Comparison of ENCODE assay signal across 1 cellular context in the genomic region with DNA sequence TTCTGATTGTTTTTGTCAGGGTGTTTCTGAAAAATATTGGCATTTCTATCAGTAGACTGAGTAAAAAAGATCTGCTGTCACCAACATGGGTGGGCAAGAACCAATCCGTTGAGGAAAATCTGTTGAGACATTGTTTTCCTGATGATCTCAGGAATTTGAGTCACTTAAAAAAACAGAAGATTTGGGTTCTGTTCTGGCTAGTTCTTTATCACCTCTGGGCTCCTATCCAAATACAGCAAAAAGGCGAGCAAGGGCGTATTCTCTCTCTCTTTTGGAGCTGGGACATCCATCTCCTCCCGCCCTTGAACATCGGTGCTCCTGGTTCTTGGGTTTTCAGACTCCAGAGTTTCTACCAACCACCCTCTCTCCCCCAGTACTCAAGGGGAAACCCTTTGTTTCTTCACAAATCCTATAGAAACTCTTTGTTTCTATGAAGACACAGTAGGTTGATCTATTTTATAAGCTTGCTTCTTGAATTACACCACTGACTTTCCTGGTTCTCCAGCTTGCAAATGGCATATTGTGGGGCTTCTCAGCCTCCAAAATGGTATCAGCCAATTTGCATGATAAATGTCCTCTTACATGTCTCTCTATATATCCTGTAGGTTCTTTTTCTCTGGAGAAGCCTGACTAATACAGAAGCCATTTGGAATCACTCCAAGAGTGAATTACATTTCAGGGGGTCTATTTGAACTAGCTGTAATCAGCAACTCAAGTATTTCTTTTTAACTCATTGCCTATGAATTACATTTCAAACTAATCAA.
TF ChIP-seq lines count a peak whose summit lies in the region.

No MANE protein-coding gene starts in this region.

TF ChIP-seq in GM23338, 12 proteins besides CTCF, POLR2A, EP300 and RAD21:
- TF ChIP-seq REST (IDR thresholded peaks at IDR 0.05; ENCODE audit: unreplicated experiment) (no peak), NANOG (IDR thresholded peaks at IDR 0.05; ENCODE audit: borderline replicate concordance) (no peak), EZH2phosphoT487 (IDR thresholded peaks at IDR 0.05; ENCODE audit: unreplicated experiment) (no peak), ZNF331 (CRISPR knock-in tag; IDR thresholded peaks at IDR 0.05; ENCODE audit: low read depth) (no peak), CREB1 (CRISPR knock-in tag; IDR thresholded peaks at IDR 0.05; ENCODE audit: low read depth) (no peak), JUNB (IDR thresholded peaks at IDR 0.05; ENCODE audit: unreplicated experiment) (no peak), POLR2AphosphoS5 (IDR thresholded peaks at IDR 0.05; ENCODE audit: low read depth) (no peak), ZNF114 (CRISPR knock-in tag; IDR thresholded peaks at IDR 0.05) (no peak), STAT1 (IDR thresholded peaks at IDR 0.05; ENCODE audit: unreplicated experiment) (no peak), ETS1 (IDR thresholded peaks at IDR 0.05) (no peak), EZH2 (IDR thresholded peaks at IDR 0.05; ENCODE audit: low read depth, unreplicated experiment) (no peak)
- TF ChIP-seq, protein P1, sequence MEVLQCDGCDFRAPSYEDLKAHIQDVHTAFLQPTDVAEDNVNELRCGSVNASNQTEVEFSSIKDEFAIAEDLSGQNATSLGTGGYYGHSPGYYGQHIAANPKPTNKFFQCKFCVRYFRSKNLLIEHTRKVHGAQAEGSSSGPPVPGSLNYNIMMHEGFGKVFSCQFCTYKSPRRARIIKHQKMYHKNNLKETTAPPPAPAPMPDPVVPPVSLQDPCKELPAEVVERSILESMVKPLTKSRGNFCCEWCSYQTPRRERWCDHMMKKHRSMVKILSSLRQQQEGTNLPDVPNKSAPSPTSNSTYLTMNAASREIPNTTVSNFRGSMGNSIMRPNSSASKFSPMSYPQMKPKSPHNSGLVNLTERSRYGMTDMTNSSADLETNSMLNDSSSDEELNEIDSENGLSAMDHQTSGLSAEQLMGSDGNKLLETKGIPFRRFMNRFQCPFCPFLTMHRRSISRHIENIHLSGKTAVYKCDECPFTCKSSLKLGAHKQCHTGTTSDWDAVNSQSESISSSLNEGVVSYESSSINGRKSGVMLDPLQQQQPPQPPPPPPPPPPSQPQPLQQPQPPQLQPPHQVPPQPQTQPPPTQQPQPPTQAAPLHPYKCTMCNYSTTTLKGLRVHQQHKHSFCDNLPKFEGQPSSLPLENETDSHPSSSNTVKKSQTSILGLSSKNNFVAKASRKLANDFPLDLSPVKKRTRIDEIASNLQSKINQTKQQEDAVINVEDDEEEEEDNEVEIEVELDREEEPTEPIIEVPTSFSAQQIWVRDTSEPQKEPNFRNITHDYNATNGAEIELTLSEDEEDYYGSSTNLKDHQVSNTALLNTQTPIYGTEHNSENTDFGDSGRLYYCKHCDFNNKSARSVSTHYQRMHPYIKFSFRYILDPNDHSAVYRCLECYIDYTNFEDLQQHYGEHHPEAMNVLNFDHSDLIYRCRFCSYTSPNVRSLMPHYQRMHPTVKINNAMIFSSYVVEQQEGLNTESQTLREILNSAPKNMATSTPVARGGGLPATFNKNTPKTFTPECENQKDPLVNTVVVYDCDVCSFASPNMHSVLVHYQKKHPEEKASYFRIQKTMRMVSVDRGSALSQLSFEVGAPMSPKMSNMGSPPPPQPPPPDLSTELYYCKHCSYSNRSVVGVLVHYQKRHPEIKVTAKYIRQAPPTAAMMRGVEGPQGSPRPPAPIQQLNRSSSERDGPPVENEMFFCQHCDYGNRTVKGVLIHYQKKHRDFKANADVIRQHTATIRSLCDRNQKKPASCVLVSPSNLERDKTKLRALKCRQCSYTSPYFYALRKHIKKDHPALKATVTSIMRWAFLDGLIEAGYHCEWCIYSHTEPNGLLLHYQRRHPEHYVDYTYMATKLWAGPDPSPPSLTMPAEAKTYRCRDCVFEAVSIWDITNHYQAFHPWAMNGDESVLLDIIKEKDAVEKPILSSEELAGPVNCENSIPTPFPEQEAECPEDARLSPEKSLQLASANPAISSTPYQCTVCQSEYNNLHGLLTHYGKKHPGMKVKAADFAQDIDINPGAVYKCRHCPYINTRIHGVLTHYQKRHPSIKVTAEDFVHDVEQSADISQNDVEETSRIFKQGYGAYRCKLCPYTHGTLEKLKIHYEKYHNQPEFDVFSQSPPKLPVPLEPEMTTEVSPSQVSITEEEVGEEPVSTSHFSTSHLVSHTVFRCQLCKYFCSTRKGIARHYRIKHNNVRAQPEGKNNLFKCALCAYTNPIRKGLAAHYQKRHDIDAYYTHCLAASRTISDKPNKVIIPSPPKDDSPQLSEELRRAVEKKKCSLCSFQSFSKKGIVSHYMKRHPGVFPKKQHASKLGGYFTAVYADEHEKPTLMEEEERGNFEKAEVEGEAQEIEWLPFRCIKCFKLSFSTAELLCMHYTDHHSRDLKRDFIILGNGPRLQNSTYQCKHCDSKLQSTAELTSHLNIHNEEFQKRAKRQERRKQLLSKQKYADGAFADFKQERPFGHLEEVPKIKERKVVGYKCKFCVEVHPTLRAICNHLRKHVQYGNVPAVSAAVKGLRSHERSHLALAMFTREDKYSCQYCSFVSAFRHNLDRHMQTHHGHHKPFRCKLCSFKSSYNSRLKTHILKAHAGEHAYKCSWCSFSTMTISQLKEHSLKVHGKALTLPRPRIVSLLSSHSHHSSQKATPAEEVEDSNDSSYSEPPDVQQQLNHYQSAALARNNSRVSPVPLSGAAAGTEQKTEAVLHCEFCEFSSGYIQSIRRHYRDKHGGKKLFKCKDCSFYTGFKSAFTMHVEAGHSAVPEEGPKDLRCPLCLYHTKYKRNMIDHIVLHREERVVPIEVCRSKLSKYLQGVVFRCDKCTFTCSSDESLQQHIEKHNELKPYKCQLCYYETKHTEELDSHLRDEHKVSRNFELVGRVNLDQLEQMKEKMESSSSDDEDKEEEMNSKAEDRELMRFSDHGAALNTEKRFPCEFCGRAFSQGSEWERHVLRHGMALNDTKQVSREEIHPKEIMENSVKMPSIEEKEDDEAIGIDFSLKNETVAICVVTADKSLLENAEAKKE (CRISPR knock-in tag; IDR thresholded peaks at IDR 0.05): no peak
